2 cellular contexts compared by ENCODE assay signal in the genomic region with DNA sequence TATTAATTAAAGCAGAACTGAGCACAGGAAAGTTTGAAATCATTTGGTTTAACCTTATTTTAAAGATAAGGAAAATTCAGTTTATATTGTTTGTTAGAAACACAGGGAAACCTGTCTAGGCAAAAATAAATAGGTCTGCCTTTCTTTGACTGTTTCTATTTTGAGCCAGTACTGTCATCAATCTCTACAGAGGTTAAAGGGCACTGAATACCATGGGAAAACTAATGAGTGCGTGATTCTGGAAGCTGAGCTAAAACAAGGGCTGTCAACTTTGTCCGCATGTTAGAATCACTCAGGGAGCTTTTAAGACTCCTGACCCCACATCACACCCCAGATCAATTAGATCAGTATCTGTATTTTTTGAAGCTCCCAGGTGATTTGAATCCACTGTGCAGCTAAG.
TF ChIP-seq lines count a peak whose summit lies in the region.

No MANE protein-coding gene starts in this region.

TF ChIP-seq in liver, 16 proteins besides CTCF, POLR2A, EP300 and RAD21:
- TF ChIP-seq NR2F2 (IDR thresholded peaks at IDR 0.05) (peak; percentile 40), RXRA (IDR thresholded peaks at IDR 0.05) (peak in 1 of 2 donors; percentile 14), REST (IDR thresholded peaks at IDR 0.05) (no peak), HNF4A (conservative IDR thresholded peaks at IDR 0.05) (peak in 1 of 2 donors; percentile 45), YY1 (IDR thresholded peaks at IDR 0.05) (no peak), SP1 (IDR thresholded peaks at IDR 0.05) (peak; percentile 37), MAX (IDR thresholded peaks at IDR 0.05) (no peak)
TF ChIP-seq in liver: peak in this region for 4.

TF ChIP-seq in HepG2, 621 proteins besides CTCF, POLR2A, EP300 and RAD21:
- TF ChIP-seq ETS1 (CRISPR knock-in tag; IDR thresholded peaks at IDR 0.05) (no peak), ZNF710 (CRISPR knock-in tag; IDR thresholded peaks at IDR 0.05; ENCODE audit: borderline replicate concordance) (no peak), ZZZ3 (CRISPR knock-in tag; IDR thresholded peaks at IDR 0.05; ENCODE audit: borderline replicate concordance) (no peak), ZBTB7B (CRISPR knock-in tag; IDR thresholded peaks at IDR 0.05) (no peak), SAP130 (CRISPR knock-in tag; IDR thresholded peaks at IDR 0.05; ENCODE audit: low read depth) (no peak), REST (IDR thresholded peaks at IDR 0.05; ENCODE audit: borderline replicate concordance in 1 of 2, low read depth in 1 of 2, low read length in 2 of 2) (no peak), ZNF850 (CRISPR knock-in tag; conservative IDR thresholded peaks at IDR 0.05) (no peak), ZBTB2 (CRISPR knock-in tag; IDR thresholded peaks at IDR 0.05; ENCODE audit: low read depth) (no peak), ZBTB33 (CRISPR knock-in tag; IDR thresholded peaks at IDR 0.05) (no peak), E2F5 (CRISPR knock-in tag; conservative IDR thresholded peaks at IDR 0.05) (no peak)
